In genomic region chr4:8613421-8614364, GRCh38 we compare ENCODE assay signal across 29 cellular contexts. TPM values are rescaled to one million over a fixed set of nuclear protein-coding genes. Genes with fewer than 3 reads are reported as not detected.
A peak's percentile ranks its signal among the peaks of the same experiment; 100 is the strongest.
DNase-seq lines count a peak whose midpoint lies in the region; ATAC-seq, FAIRE-seq and TF ChIP-seq lines count a peak whose summit lies in the region.
"Had no signal": no experiment of that assay in that cellular context is flagged by ENCODE, and none has a peak within 500 bp of the region (broad histone marks: within the 10 kb centered on the region; RNA-seq: fewer than 3 reads in every experiment).

No MANE protein-coding gene starts in this region.

- H3K36me3 ChIP-seq in left ventricle myocardium inferior (no peaks in the 10 kb centered on the region), RWPE2 (ENCODE audit: low read depth) (no peaks in the 10 kb centered on the region), kidney (ENCODE audit: control insufficient read depth in 1 of 2, insufficient read depth in 2 of 2, low read length in 2 of 2) (no peaks in the 10 kb centered on the region), aorta (ENCODE audit: control insufficient read depth in 1 of 2, insufficient read depth in 2 of 2, low read length in 1 of 2) (no peaks in the 10 kb centered on the region)
- H3K36me3 ChIP-seq: HAP-1 had no signal

- peaks cover 33% of the 10 kb centered on the region for H3K27me3 ChIP-seq in left ventricle myocardium inferior (ENCODE audit: low read depth)
- H3K27me3 ChIP-seq in RWPE2 (ENCODE audit: insufficient read depth, poor library complexity, severe bottlenecking) = no peaks in the 10 kb centered on the region
- H3K27me3 ChIP-seq in aorta (ENCODE audit: control insufficient read depth in 1 of 2, insufficient read depth in 2 of 2, low read length in 1 of 2) = no peaks in the 10 kb centered on the region
- H3K27me3 ChIP-seq: SJSA1 had no signal

- no peak overlapping the region for H3K9ac ChIP-seq in kidney (ENCODE audit: low read length in 2 of 2)

- WGBS in aorta, 2 donors = 93 to 96% methylated on average over 35 of the region's 35 CpGs

- H3K27ac ChIP-seq in left ventricle myocardium inferior (replicated peaks) (no peak overlapping the region), RWPE2 (ENCODE audit: poor library complexity, severe bottlenecking) (no peak overlapping the region), kidney (ENCODE audit: low read depth in 2 of 2, low read length in 2 of 2) (no peak overlapping the region), aorta (ENCODE audit: low read depth in 1 of 2, low read length in 2 of 2) (no peak overlapping the region)
- H3K27ac ChIP-seq: SJSA1 had no signal

- FAIRE-seq in kidney (lab: Jason Lieb, UNC) = no peak
- FAIRE-seq: GM12878, HTR-8/SVneo, RCC 7860 had no signal

- H3K4me3 ChIP-seq in left ventricle myocardium inferior (no peak overlapping the region), RWPE2 (ENCODE audit: severe bottlenecking) (no peak overlapping the region), kidney (ENCODE audit: low read length in 2 of 2) (no peak overlapping the region), aorta (ENCODE audit: low read length in 2 of 2) (no peak overlapping the region)
- H3K4me3 ChIP-seq: GM12878, HAP-1, SJSA1 had no signal

- TF ChIP-seq CTCF in left ventricle myocardium inferior (IDR thresholded peaks at IDR 0.05; ENCODE audit: borderline replicate concordance) (no peak), RWPE2 (IDR thresholded peaks at IDR 0.05; ENCODE audit: poor library complexity, severe bottlenecking) (no peak), kidney (IDR thresholded peaks at IDR 0.05; ENCODE audit: borderline replicate concordance, extremely low read depth, insufficient read depth) (no peak)

- H3K9me3 ChIP-seq in left ventricle myocardium inferior (replicated peaks) = no peaks in the 10 kb centered on the region
- H3K9me3 ChIP-seq in RWPE2 (ENCODE audit: severe bottlenecking) = no peaks in the 10 kb centered on the region
- H3K9me3 ChIP-seq in kidney (ENCODE audit: control insufficient read depth in 1 of 2, low read length in 2 of 2) = no peaks in the 10 kb centered on the region
- H3K9me3 ChIP-seq in aorta (ENCODE audit: control insufficient read depth, low read length) = no peaks in the 10 kb centered on the region
- H3K9me3 ChIP-seq: Caco-2, HAP-1, SJSA1 had no signal

- H3K4me1 ChIP-seq in left ventricle myocardium inferior (peaks cover 19% of the 10 kb centered on the region), RWPE2 (ENCODE audit: insufficient read depth, poor library complexity, severe bottlenecking) (no peaks in the 10 kb centered on the region), kidney (ENCODE audit: control insufficient read depth in 1 of 2, insufficient read depth in 1 of 2, low read depth in 1 of 2, low read length in 2 of 2) (no peaks in the 10 kb centered on the region), aorta (ENCODE audit: control insufficient read depth in 1 of 2, insufficient read depth in 2 of 2, low read length in 2 of 2) (no peaks in the 10 kb centered on the region)
- H3K4me1 ChIP-seq: Caco-2, HAP-1, SJSA1 had no signal

- no peak for ATAC-seq in Right ventricle myocardium superior (ENCODE audit: poor library complexity)
- ATAC-seq in RWPE2 (ENCODE audit: low read depth) = no peak
- ATAC-seq in aorta (ENCODE audit: low FRiP score) = no peak
- ATAC-seq: GM12878 had no signal

- intact Hi-C loops in Right ventricle myocardium superior (cut with DNase I) = no loop called here
- intact Hi-C loops in left ventricle myocardium inferior (cut with micrococcal nuclease) = no loop called here
- intact Hi-C loops in kidney (cut with DNase I) = no loop called here
- intact Hi-C loops in aorta (cut with DNase I) = no loop called here

- peak; percentile 29 for DNase-seq in Right ventricle myocardium superior
- DNase-seq in left ventricle myocardium inferior = no peak
- peak; percentile 47 for DNase-seq in RWPE2 (ENCODE audit: low spot score)
- peak; percentile 45 for DNase-seq in kidney
- DNase-seq in aorta = peak; percentile 37 to 59
- DNase-seq in hepatic stellate cell (ENCODE audit: low spot score) = no peak
- no peak for DNase-seq in NCI-H2196 (lab: John Stamatoyannopoulos, UW; ENCODE audit: unreplicated experiment)
- DNase-seq: 8988T; Caco-2; CD4-positive, alpha-beta memory T cell; DMS79; EL; GDM1; GOT3; HFFc6; KBM-7; MV-4-11; NCI-H1105; NCI-H1436 treated with DMSO at 0.1 percent for 48 hours; NCI-H187 treated with DMSO at 0.1 percent for 48 hours; NCI-H2171 treated with DMSO at 0.1 percent for 48 hours; NCI-H524; NCI-H774 had no signal

RNA-seq across cellular contexts. Expression of gene CPZ, which starts 21.1 kb away (rescaled TPM):
- total RNA-seq in Right ventricle myocardium superior (not detected), left ventricle myocardium inferior (0.27 TPM), kidney (2.6 TPM), aorta (1 to 10 TPM; 3.8 to 10.0 TPM)
- polyA plus RNA-seq in kidney (ENCODE audit: insufficient read depth, low read depth, low replicate concordance) (1.2 TPM), aorta (under 1 TPM; 0.13 to 0.82 TPM)
- total RNA-seq: CD4-positive, alpha-beta memory T cell; GM12878; MCF 10A had no signal
- polyA plus RNA-seq: CD4-positive, alpha-beta memory T cell; GM12878 had no signal

RNA-seq across cellular contexts. Expression of gene GPR78, which starts 33.5 kb away (rescaled TPM):
- not detected for total RNA-seq in Right ventricle myocardium superior
- not detected for total RNA-seq in left ventricle myocardium inferior
- total RNA-seq in kidney = not detected
- not detected for polyA plus RNA-seq in kidney (ENCODE audit: insufficient read depth, low read depth, low replicate concordance)
- under 1 TPM in 1 of 2 donors, not detected in 1; 0.48 TPM for total RNA-seq in aorta
- not detected for polyA plus RNA-seq in aorta
- total RNA-seq: CD4-positive, alpha-beta memory T cell; GM12878; MCF 10A had no signal
- polyA plus RNA-seq: CD4-positive, alpha-beta memory T cell had no signal

Comparison
In these comparisons a context has a peak if more than half of its experiments do, and no peak if none do; other contexts are left out.
1. DNase-seq: peak in Right ventricle myocardium superior (single experiment), RWPE2 (single experiment), kidney (single experiment) and aorta (2 of 2); none in left ventricle myocardium inferior (single experiment), hepatic stellate cell (single experiment) and NCI-H2196 (single experiment).